Comparison of ENCODE assay signal across 8 cellular contexts in genomic region chr5:163437309-163438182, GRCh38. TPM values are rescaled to one million over a fixed set of nuclear protein-coding genes. Genes with fewer than 3 reads are reported as not detected.
DNase-seq lines count a peak whose midpoint lies in the region; ATAC-seq, FAIRE-seq and TF ChIP-seq lines count a peak whose summit lies in the region.

CCNG1 (plus strand) TSS chr5:163437595; CDS start chr5:163439257, 1,662 bp downstream.

- peak within 1 kb of the TSS; percentile 97 for H4K5ac ChIP-seq in H1 (ENCODE audit: insufficient read length, low read depth, low read length)

- peak within 1 kb of the TSS; percentile 89 for H3K56ac ChIP-seq in H1 (replicated peaks; ENCODE audit: insufficient read length, low read depth, low read length)

- ATAC-seq in GM21360 (IDR thresholded peaks at IDR 0.05; ENCODE audit: unreplicated experiment) (peak; percentile 97), memory B cell (ENCODE audit: low read depth) (peak; percentile 96)
- ATAC-seq in activated CD8-positive, alpha-beta memory T cell treated with anti-CD3 and anti-CD28 coated beads, Interleukin-2, amount 10 ng/mL, durations not matched to agents 7 days and 5 days, result peak; percentile 97

- H3K27ac Mint-ChIP-seq in activated CD8-positive, alpha-beta memory T cell treated with anti-CD3 and anti-CD28 coated beads, Interleukin-2, amount 10 ng/mL, durations not matched to agents 7 days and 5 days, result peak within 1 kb of the TSS; percentile 92
- peak within 1 kb of the TSS; percentile 85 for H3K27ac Mint-ChIP-seq in memory B cell

- peaks cover 37% of the 10 kb centered on the region for H3K4me1 Mint-ChIP-seq in activated CD8-positive, alpha-beta memory T cell treated with anti-CD3 and anti-CD28 coated beads, Interleukin-2, amount 10 ng/mL, durations not matched to agents 7 days and 5 days
- peaks cover 8% of the 10 kb centered on the region for H3K4me1 Mint-ChIP-seq in memory B cell

- H3K9me3 ChIP-seq in NT2/D1 (ENCODE audit: insufficient read depth, low read length), result no peaks in the 10 kb centered on the region
- no peaks in the 10 kb centered on the region for H3K9me3 ChIP-seq in H1 (ENCODE audit: insufficient read depth in 2 of 2, low read depth in 1 of 2, low read length in 1 of 2)

- peaks cover 20 to 53% of the 10 kb centered on the region in 2 experiments for H3K79me2 ChIP-seq in H1 (ENCODE audit: control insufficient read depth in 1 of 2, insufficient read depth in 2 of 2, low read length in 2 of 2)

- H3K9ac ChIP-seq in NT2/D1 (ENCODE audit: insufficient read length, low read depth) (peak within 1 kb of the TSS; percentile 95), H1 (replicated peaks in 1 of 4; ENCODE audit: extremely low read depth in 1 of 4, low read depth in 3 of 4, low read length in 3 of 4) (peak within 1 kb of the TSS; percentile 85 to 94 (median 92))

- peaks cover 6% of the 10 kb centered on the region for H3K27me3 Mint-ChIP-seq in activated CD8-positive, alpha-beta memory T cell treated with anti-CD3 and anti-CD28 coated beads, Interleukin-2, amount 10 ng/mL, durations not matched to agents 7 days and 5 days
- no peaks in the 10 kb centered on the region for H3K27me3 Mint-ChIP-seq in memory B cell

- H2AK5ac ChIP-seq in H1 (ENCODE audit: low read depth, low read length), result no peak within 1 kb of the TSS; the same call in 1 of the 2 replicates

- no peak within 1 kb of the TSS for H2BK120ac ChIP-seq in H1 (replicated peaks; ENCODE audit: low read depth, low read length)

- CTCF ChIA-PET in activated CD8-positive, alpha-beta memory T cell treated with anti-CD3 and anti-CD28 coated beads, Interleukin-2, amount 10 ng/mL, durations not matched to agents 7 days and 5 days (lab: Charles Lee), result interaction anchor here (1.0 to 1.7 kb wide), 7 partner anchors 12 to 69 kb away, joined by 3 to 19 read pairs (median 4); partner anchors contain the start of genes HMMR, MAT2B and NUDCD2
- CTCF ChIA-PET in H1 (lab: Charles Lee; ENCODE audit: partially characterized antibody), result interaction anchor here (0.5 to 1.9 kb wide), 4 partner anchors 21 to 257 kb away, joined by 4 to 8 read pairs (median 5); no protein-coding TSS in a partner anchor

- H3K27me3 ChIP-seq in NT2/D1 (ENCODE audit: insufficient read depth, insufficient read length) (peaks cover 2% of the 10 kb centered on the region), H1 (replicated peaks in 1 of 4; ENCODE audit: control insufficient read depth in 3 of 4, extremely low read depth in 1 of 4, insufficient read depth in 3 of 4, low read length in 3 of 4) (no peaks in the 10 kb centered on the region)

- no peaks in the 10 kb centered on the region for H3K9me3 Mint-ChIP-seq in activated CD8-positive, alpha-beta memory T cell treated with anti-CD3 and anti-CD28 coated beads, Interleukin-2, amount 10 ng/mL, durations not matched to agents 7 days and 5 days (ENCODE audit: low read depth)
- H3K9me3 Mint-ChIP-seq in memory B cell, result no peaks in the 10 kb centered on the region

- DNase-seq in COLO829 (ENCODE audit: low spot score) (peak; percentile 95), HT1080 (ENCODE audit: low read depth) (peak; percentile 98), NT2/D1 (ENCODE audit: low read depth, low spot score) (peak; percentile 92), H1 (ENCODE audit: low read depth in 1 of 2, low spot score in 2 of 2) (peak; percentile 92 to 97), memory B cell (ENCODE audit: low spot score in 2 of 2) (peak; percentile 83 to 86)
- DNase-seq in activated CD8-positive, alpha-beta memory T cell treated with anti-CD3 and anti-CD28 coated beads, Interleukin-2, amount 10 ng/mL, durations not matched to agents 7 days and 5 days, result peak; percentile 96
- peak; percentile 77 for DNase-seq in stimulated activated CD8-positive, alpha-beta memory T cell treated with anti-CD3 and anti-CD28 coated beads, Interleukin-12 subunit alpha, Interleukin-12 subunit beta, amount 100 ng/mL, for 24 hours (ENCODE audit: extremely low read depth)

- peak within 1 kb of the TSS; percentile 98; the same call in 1 of the 2 replicates for H3K18ac ChIP-seq in H1 (ENCODE audit: extremely low read depth, low read length)

- no peak for TF ChIP-seq CTCF in H1 (IDR thresholded peaks at IDR 0.05; ENCODE audit: control extremely low read depth in 1 of 3, insufficient read depth in 1 of 3, low read depth in 1 of 3, low read length in 3 of 3)

- H3K79me1 ChIP-seq in H1 (ENCODE audit: low read depth, low read length), result no peaks in the 10 kb centered on the region

- H3K4me1 ChIP-seq in NT2/D1 (ENCODE audit: insufficient read depth, insufficient read length), result no peaks in the 10 kb centered on the region
- peaks cover 0 to 3% (median 1%) of the 10 kb centered on the region in 4 experiments; a peak in 3 of 7 replicates for H3K4me1 ChIP-seq in H1 (replicated peaks in 1 of 4; ENCODE audit: control insufficient read depth in 3 of 4, insufficient read depth in 4 of 4, low read length in 3 of 4)

- POLR2A ChIA-PET in H1 (lab: Charles Lee; ENCODE audit: partially characterized antibody), result interaction anchor here (0.7 to 9.0 kb wide), 21 partner anchors 11 to 555 kb away, joined by 3 to 189 read pairs (median 4); partner anchors contain the start of genes HMMR, MAT2B and NUDCD2

- H4K20me1 ChIP-seq in H1 (replicated peaks in 1 of 2; ENCODE audit: control insufficient read depth in 1 of 2, insufficient read depth in 2 of 2, low read length in 2 of 2), result peaks cover 7 to 14% of the 10 kb centered on the region in 2 experiments

- H3K4me3 Mint-ChIP-seq in activated CD8-positive, alpha-beta memory T cell treated with anti-CD3 and anti-CD28 coated beads, Interleukin-2, amount 10 ng/mL, durations not matched to agents 7 days and 5 days, result peak within 1 kb of the TSS; percentile 92
- peak within 1 kb of the TSS; percentile 91 for H3K4me3 Mint-ChIP-seq in memory B cell

- TF ChIP-seq POLR2A in H1 (IDR thresholded peaks at IDR 0.05; ENCODE audit: control extremely low read depth in 1 of 2, low read depth in 2 of 2, low read length in 2 of 2), result peak; percentile 94 to 99

- H2BK20ac ChIP-seq in H1 (ENCODE audit: low read length), result no peak within 1 kb of the TSS

- H4K8ac ChIP-seq in H1 (ENCODE audit: extremely low read depth, insufficient read depth, low read length), result peak within 1 kb of the TSS; percentile 94; the same call in 1 of the 2 replicates

- peak within 1 kb of the TSS; percentile 94 for H3K27ac ChIP-seq in H1 (ENCODE audit: low read depth, low read length)

- peak; percentile 97 for FAIRE-seq in H1 (lab: Jason Lieb, UNC)

- no peak within 1 kb of the TSS for H2BK15ac ChIP-seq in H1 (ENCODE audit: low read length)

- peak within 1 kb of the TSS; percentile 70 to 85 for H3K4me2 ChIP-seq in H1 (ENCODE audit: insufficient read depth in 1 of 2, low read depth in 2 of 2, low read length in 2 of 2)

- H3K23ac ChIP-seq in H1 (ENCODE audit: insufficient read length), result no peak within 1 kb of the TSS

- peaks cover 35% of the 10 kb centered on the region for H3K36me3 Mint-ChIP-seq in activated CD8-positive, alpha-beta memory T cell treated with anti-CD3 and anti-CD28 coated beads, Interleukin-2, amount 10 ng/mL, durations not matched to agents 7 days and 5 days
- peaks cover 2% of the 10 kb centered on the region for H3K36me3 Mint-ChIP-seq in memory B cell

- peak within 1 kb of the TSS; percentile 47 for H3K4ac ChIP-seq in H1 (replicated peaks; ENCODE audit: insufficient read length, low read depth, low read length)

- H2BK12ac ChIP-seq in H1 (ENCODE audit: low read depth, low read length), result no peak within 1 kb of the TSS

- H3K4me3 ChIP-seq in NT2/D1 (ENCODE audit: insufficient read length, low read depth) (peak within 1 kb of the TSS; percentile 91), H1 (ENCODE audit: extremely low read depth in 1 of 4, insufficient read depth in 2 of 4, low read depth in 3 of 4, low read length in 4 of 4) (peak within 1 kb of the TSS; percentile 80 to 92 (median 87))

- peak within 1 kb of the TSS; percentile 97 for H2BK5ac ChIP-seq in H1 (ENCODE audit: low read depth, low read length)

- H3K23me2 ChIP-seq in H1 (ENCODE audit: low read depth, low read length), result peaks cover 4% of the 10 kb centered on the region; the same call in 1 of the 2 replicates

- no peak within 1 kb of the TSS for H3K14ac ChIP-seq in H1 (ENCODE audit: insufficient read length)

- TF ChIP-seq EP300 in H1 (IDR thresholded peaks at IDR 0.05; ENCODE audit: borderline replicate concordance in 1 of 2, low read depth in 2 of 2, low read length in 2 of 2), result no peak; a peak in 1 of 3 replicates

- H3K36me3 ChIP-seq in NT2/D1 (ENCODE audit: insufficient read depth, insufficient read length, low read length), result peaks cover 37% of the 10 kb centered on the region
- H3K36me3 ChIP-seq in H1 (ENCODE audit: control insufficient read depth in 2 of 4, insufficient read depth in 4 of 4, low read length in 3 of 4), result peaks cover 9 to 37% (median 26%) of the 10 kb centered on the region in 4 experiments

- peak within 1 kb of the TSS; percentile 89 for H4K91ac ChIP-seq in H1 (replicated peaks; ENCODE audit: insufficient read length, low read length)

- TF ChIP-seq RAD21 in H1 (IDR thresholded peaks at IDR 0.05 in 1 of 2, conservative IDR thresholded peaks at IDR 0.05 in 1 of 2; ENCODE audit: low read depth in 2 of 2, low read length in 2 of 2), result no peak

- 2% methylated on average over 34 of the region's 51 CpGs; no CpG with 5 or more reads in 1 of the 2 experiments for WGBS in H1 (ENCODE audit: extremely low coverage in 1 of 2, insufficient coverage in 1 of 2, insufficient read length in 1 of 2, insufficient replicate concordance in 2 of 2, low coverage in 1 of 2, low lambda C conversion rate in 2 of 2, missing lambda C conversion rate in 1 of 2), 2 experiments

- H2AFZ ChIP-seq in H1 (ENCODE audit: low read length), result no peak within 1 kb of the TSS

TF ChIP-seq in H1, 55 proteins besides CTCF, POLR2A, EP300 and RAD21 (continues in another document):
- TF ChIP-seq EZH2 (IDR thresholded peaks at IDR 0.05; ENCODE audit: low read depth, low read length, severe bottlenecking) (no peak), HDAC2 (IDR thresholded peaks at IDR 0.05; ENCODE audit: borderline replicate concordance in 1 of 2, low read depth in 2 of 2, low read length in 2 of 2) (peak; percentile 26 to 88; a peak in 2 of 4 replicates)

RNA-seq across cellular contexts. Expression of gene CCNG1, which starts in this region (rescaled TPM):
- total RNA-seq in HT1080 (2014; rRNA removed; shearing (Covaris generic)), result 93.4 and 100 TPM in 2 replicates
- polyA plus RNA-seq in HT1080 (2015; cell fraction: cytosol; rRNA removed), result 140 and 169 TPM in 2 replicates
- polyA plus RNA-seq in HT1080 (2015; cell fraction: nucleus; rRNA removed), result 104 and 113 TPM in 2 replicates
- total RNA-seq in activated CD8-positive, alpha-beta memory T cell treated with anti-CD3 and anti-CD28 coated beads, Interleukin-2, amount 10 ng/mL, durations not matched to agents 7 days and 5 days, result 100 to 1,000 TPM; 122 to 144 TPM
- total RNA-seq in H1 (2021; fragmentation: NEBNext Ultra II Directional; extraction: Animal tissue kit (Norgen Biotek cat#: 25700)), result 363 and 369 TPM in 2 replicates
- polyA plus RNA-seq in H1 (2011; rRNA removed), result 84.2 and 165 TPM in 2 replicates
- polyA plus RNA-seq in H1 (2011; cell fraction: cytosol; rRNA removed), result 161 TPM
- polyA plus RNA-seq in H1 (2011; cell fraction: nucleus; rRNA removed), result 578 TPM
- polyA plus RNA-seq in H1 (2012, experiment 1 of 2), result 406 to 539 TPM (median 492 TPM) in 4 replicates
- 47.5 TPM for polyA plus RNA-seq in H1 (2012, experiment 2 of 2)
- 418 TPM for polyA plus RNA-seq in H1 (2013, experiment 1 of 2)
- 323 TPM for polyA plus RNA-seq in H1 (2013, experiment 2 of 2)
- polyA minus RNA-seq in H1 (2011; rRNA and poly(A)+ RNA removed), result 199 and 395 TPM in 2 replicates
- polyA minus RNA-seq in H1 (2011; cell fraction: cytosol; rRNA and poly(A)+ RNA removed), result 114 TPM
- polyA minus RNA-seq in H1 (2011; cell fraction: nucleus; rRNA and poly(A)+ RNA removed), result 471 TPM

Comparison
In these comparisons a context has a peak if more than half of its experiments do, and no peak if none do; other contexts are left out.
1. Peak in every context shown above with its lines: DNase-seq, ATAC-seq, H3K4me3 ChIP-seq and H3K27ac ChIP-seq.